In the genomic region with DNA sequence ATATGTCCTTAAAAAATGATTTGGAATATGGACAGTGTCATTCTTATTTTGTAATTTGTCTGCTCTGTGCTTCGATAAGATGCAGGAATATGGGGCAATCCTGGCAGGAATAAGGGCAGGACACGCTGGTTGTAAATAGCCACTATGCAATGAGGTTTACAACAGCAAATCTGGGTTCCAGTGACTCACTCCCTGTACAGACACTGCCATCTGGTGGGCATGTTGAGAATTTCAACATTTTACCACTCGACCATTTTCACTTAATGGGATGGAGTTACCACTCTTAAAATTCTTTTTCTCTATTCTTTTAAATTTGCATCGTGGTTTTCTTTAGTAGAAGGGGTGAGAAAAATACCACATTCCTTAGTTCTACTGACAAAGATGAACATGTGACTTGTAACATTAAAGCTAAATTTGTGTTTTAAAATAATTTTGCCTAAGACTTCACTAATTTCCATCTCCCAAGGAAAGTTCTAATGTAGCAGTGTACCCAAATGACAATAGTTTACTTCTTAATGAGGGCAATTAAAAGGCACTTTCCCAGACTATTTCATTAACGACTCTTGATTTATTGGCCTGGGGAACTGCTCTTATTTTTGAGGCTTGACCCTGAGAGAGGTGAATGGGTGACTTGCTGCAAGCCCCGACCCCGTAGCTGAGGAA, we compare ENCODE assay signal across 1 cellular context.
TF ChIP-seq lines count a peak whose summit lies in the region.

No MANE protein-coding gene starts in this region.

TF ChIP-seq in HepG2, 621 proteins besides CTCF, POLR2A, EP300 and RAD21 (continued from another document):
- no peak for TF ChIP-seq ZHX2 (IDR thresholded peaks at IDR 0.05; ENCODE audit: low read depth)
- no peak for TF ChIP-seq ZHX2 (CRISPR knock-in tag; IDR thresholded peaks at IDR 0.05; ENCODE audit: borderline replicate concordance)
- TF ChIP-seq THYN1 (CRISPR knock-in tag; IDR thresholded peaks at IDR 0.05; ENCODE audit: borderline replicate concordance, low read depth), result no peak
- no peak for TF ChIP-seq PAF1 (CRISPR knock-in tag; IDR thresholded peaks at IDR 0.05)
- no peak for TF ChIP-seq ZNF124 (CRISPR knock-in tag; IDR thresholded peaks at IDR 0.05)
- no peak for TF ChIP-seq ZNF431 (CRISPR knock-in tag; IDR thresholded peaks at IDR 0.05; ENCODE audit: borderline replicate concordance, low read depth)
- TF ChIP-seq, protein P1, sequence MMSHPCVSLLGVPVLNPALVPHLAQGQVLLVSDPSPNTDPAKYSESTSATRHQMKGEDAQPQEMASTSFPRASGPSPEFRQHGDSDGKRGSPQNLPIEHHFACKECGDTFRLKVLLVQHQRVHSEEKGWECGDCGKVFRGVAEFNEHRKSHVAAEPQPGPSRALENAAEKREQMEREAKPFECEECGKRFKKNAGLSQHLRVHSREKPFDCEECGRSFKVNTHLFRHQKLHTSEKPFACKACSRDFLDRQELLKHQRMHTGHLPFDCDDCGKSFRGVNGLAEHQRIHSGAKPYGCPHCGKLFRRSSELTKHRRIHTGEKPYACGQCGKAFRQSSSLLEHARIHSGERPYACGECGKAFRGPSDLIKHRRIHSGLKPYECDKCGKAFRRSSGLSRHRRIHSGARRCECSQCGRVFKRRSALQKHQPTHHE (CRISPR knock-in tag; IDR thresholded peaks at IDR 0.05; ENCODE audit: borderline replicate concordance), result no peak
- no peak for TF ChIP-seq PHF21A (CRISPR knock-in tag; IDR thresholded peaks at IDR 0.05)
- TF ChIP-seq, protein P2, sequence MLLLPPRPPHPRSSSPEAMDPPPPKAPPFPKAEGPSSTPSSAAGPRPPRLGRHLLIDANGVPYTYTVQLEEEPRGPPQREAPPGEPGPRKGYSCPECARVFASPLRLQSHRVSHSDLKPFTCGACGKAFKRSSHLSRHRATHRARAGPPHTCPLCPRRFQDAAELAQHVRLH (CRISPR knock-in tag; IDR thresholded peaks at IDR 0.05; ENCODE audit: borderline replicate concordance, low read depth), result no peak
- no peak for TF ChIP-seq WIZ (CRISPR knock-in tag; IDR thresholded peaks at IDR 0.05)
- TF ChIP-seq NR3C1 (CRISPR knock-in tag; IDR thresholded peaks at IDR 0.05), result no peak
- no peak for TF ChIP-seq ZNF512B (CRISPR knock-in tag; IDR thresholded peaks at IDR 0.05; ENCODE audit: borderline replicate concordance)
- TF ChIP-seq ZNF329 (CRISPR knock-in tag; IDR thresholded peaks at IDR 0.05; ENCODE audit: low read depth), result no peak
- TF ChIP-seq FOSL2 (CRISPR knock-in tag; IDR thresholded peaks at IDR 0.05), result peak; percentile 77
- no peak for TF ChIP-seq DR1 (CRISPR knock-in tag; IDR thresholded peaks at IDR 0.05)
- TF ChIP-seq CEBPG (CRISPR knock-in tag; IDR thresholded peaks at IDR 0.05), result 0 out of 2 replicates have a peak, but pooled peaks have one; percentile 31
- TF ChIP-seq SMC3 (IDR thresholded peaks at IDR 0.05; ENCODE audit: low read length), result peak; percentile 78
- TF ChIP-seq, protein P3, sequence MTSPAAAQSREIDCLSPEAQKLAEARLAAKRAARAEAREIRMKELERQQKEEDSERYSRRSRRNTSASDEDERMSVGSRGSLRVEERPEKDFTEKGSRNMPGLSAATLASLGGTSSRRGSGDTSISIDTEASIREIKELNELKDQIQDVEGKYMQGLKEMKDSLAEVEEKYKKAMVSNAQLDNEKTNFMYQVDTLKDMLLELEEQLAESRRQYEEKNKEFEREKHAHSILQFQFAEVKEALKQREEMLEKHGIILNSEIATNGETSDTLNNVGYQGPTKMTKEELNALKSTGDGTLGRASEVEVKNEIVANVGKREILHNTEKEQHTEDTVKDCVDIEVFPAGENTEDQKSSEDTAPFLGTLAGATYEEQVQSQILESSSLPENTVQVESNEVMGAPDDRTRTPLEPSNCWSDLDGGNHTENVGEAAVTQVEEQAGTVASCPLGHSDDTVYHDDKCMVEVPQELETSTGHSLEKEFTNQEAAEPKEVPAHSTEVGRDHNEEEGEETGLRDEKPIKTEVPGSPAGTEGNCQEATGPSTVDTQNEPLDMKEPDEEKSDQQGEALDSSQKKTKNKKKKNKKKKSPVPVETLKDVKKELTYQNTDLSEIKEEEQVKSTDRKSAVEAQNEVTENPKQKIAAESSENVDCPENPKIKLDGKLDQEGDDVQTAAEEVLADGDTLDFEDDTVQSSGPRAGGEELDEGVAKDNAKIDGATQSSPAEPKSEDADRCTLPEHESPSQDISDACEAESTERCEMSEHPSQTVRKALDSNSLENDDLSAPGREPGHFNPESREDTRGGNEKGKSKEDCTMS (CRISPR knock-in tag; conservative IDR thresholded peaks at IDR 0.05), result no peak
- no peak for TF ChIP-seq DMTF1 (CRISPR knock-in tag; IDR thresholded peaks at IDR 0.05)
- no peak for TF ChIP-seq BCL6 (CRISPR knock-in tag; IDR thresholded peaks at IDR 0.05)
- no peak for TF ChIP-seq MEIS2 (CRISPR knock-in tag; IDR thresholded peaks at IDR 0.05)
- TF ChIP-seq, protein P4, sequence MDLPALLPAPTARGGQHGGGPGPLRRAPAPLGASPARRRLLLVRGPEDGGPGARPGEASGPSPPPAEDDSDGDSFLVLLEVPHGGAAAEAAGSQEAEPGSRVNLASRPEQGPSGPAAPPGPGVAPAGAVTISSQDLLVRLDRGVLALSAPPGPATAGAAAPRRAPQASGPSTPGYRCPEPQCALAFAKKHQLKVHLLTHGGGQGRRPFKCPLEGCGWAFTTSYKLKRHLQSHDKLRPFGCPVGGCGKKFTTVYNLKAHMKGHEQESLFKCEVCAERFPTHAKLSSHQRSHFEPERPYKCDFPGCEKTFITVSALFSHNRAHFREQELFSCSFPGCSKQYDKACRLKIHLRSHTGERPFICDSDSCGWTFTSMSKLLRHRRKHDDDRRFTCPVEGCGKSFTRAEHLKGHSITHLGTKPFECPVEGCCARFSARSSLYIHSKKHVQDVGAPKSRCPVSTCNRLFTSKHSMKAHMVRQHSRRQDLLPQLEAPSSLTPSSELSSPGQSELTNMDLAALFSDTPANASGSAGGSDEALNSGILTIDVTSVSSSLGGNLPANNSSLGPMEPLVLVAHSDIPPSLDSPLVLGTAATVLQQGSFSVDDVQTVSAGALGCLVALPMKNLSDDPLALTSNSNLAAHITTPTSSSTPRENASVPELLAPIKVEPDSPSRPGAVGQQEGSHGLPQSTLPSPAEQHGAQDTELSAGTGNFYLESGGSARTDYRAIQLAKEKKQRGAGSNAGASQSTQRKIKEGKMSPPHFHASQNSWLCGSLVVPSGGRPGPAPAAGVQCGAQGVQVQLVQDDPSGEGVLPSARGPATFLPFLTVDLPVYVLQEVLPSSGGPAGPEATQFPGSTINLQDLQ (CRISPR knock-in tag; IDR thresholded peaks at IDR 0.05), result no peak
TF ChIP-seq in HepG2: peak in this region for 7.
